11 cellular contexts compared by ENCODE assay signal in genomic region chr4:146340798-146341197, GRCh38.
DNase-seq lines count a peak whose midpoint lies in the region; ATAC-seq, FAIRE-seq and TF ChIP-seq lines count a peak whose summit lies in the region.
"Had no signal": no experiment of that assay in that cellular context is flagged by ENCODE, and none has a peak within 500 bp of the region (broad histone marks: within the 10 kb centered on the region; RNA-seq: fewer than 3 reads in every experiment).

No MANE protein-coding gene starts in this region.

- no peaks in the 10 kb centered on the region for H3K9me3 ChIP-seq in pancreas

- intact Hi-C loops in pancreas (cut with DNase I) = no loop called here

- no peaks in the 10 kb centered on the region for H3K9me3 Mint-ChIP-seq in stimulated activated naive CD8-positive, alpha-beta T cell treated with anti-CD3 and anti-CD28 coated beads, Interleukin-15, amount 100 ng/mL, for 72 hours
- H3K9me3 Mint-ChIP-seq: CD4-positive, CD25-positive, alpha-beta regulatory T cell had no signal

- DNase-seq in NCI-H2171 treated with DMSO at 0.1 percent for 48 hours (lab: John Stamatoyannopoulos, UW) (peak; percentile 24), NCI-H2171 (lab: John Stamatoyannopoulos, UW) (no peak), LHCN-M2 (ENCODE audit: low read depth) (peak; percentile 41), cardiac fibroblast (ENCODE audit: low read depth in 2 of 2) (peak; percentile 46 to 54), pancreas (no peak)
- DNase-seq in stimulated activated naive CD8-positive, alpha-beta T cell treated with anti-CD3 and anti-CD28 coated beads, Interleukin-15, amount 100 ng/mL, for 72 hours = no peak
- DNase-seq: activated gamma-delta T cell treated with Interleukin-2 at 50 U/mL for 16 hours; CD4-positive, CD25-positive, alpha-beta regulatory T cell; posterior cingulate gyrus had no signal

- H3K27ac Mint-ChIP-seq in stimulated activated naive CD8-positive, alpha-beta T cell treated with anti-CD3 and anti-CD28 coated beads, Interleukin-15, amount 100 ng/mL, for 72 hours = no peak overlapping the region
- H3K27ac Mint-ChIP-seq: CD4-positive, CD25-positive, alpha-beta regulatory T cell had no signal

- H3K4me1 Mint-ChIP-seq in stimulated activated naive CD8-positive, alpha-beta T cell treated with anti-CD3 and anti-CD28 coated beads, Interleukin-15, amount 100 ng/mL, for 72 hours = no peaks in the 10 kb centered on the region

- H3K36me3 ChIP-seq in pancreas = no peaks in the 10 kb centered on the region

- ATAC-seq in pancreas = no peak
- no peak for ATAC-seq in GM18511 (IDR thresholded peaks at IDR 0.05; ENCODE audit: unreplicated experiment)
- ATAC-seq in GM19035 (IDR thresholded peaks at IDR 0.05; ENCODE audit: unreplicated experiment) = no peak
- ATAC-seq in stimulated activated naive CD8-positive, alpha-beta T cell treated with anti-CD3 and anti-CD28 coated beads, Interleukin-15, amount 100 ng/mL, for 72 hours = no peak

- no peak overlapping the region for H3K4me3 ChIP-seq in cardiac fibroblast (replicated peaks in 1 of 2; ENCODE audit: low read depth in 2 of 2, low read length in 2 of 2)
- H3K4me3 ChIP-seq in pancreas = no peak overlapping the region

- H3K4me1 ChIP-seq in pancreas = peaks cover 2 to 11% (median 8%) of the 10 kb centered on the region in 3 donors

- H3K27me3 ChIP-seq in pancreas = no peaks in the 10 kb centered on the region

- H3K27me3 Mint-ChIP-seq in stimulated activated naive CD8-positive, alpha-beta T cell treated with anti-CD3 and anti-CD28 coated beads, Interleukin-15, amount 100 ng/mL, for 72 hours = no peaks in the 10 kb centered on the region
- H3K27me3 Mint-ChIP-seq: CD4-positive, CD25-positive, alpha-beta regulatory T cell had no signal

- FAIRE-seq in pancreas (lab: Jason Lieb, UNC) = peak; percentile 84

- peak; percentile 35 for TF ChIP-seq CTCF in cardiac fibroblast (IDR thresholded peaks at IDR 0.05; ENCODE audit: low read depth, low read length)
- no peak for TF ChIP-seq CTCF in pancreas (IDR thresholded peaks at IDR 0.05)

- no peak overlapping the region for H3K27ac ChIP-seq in pancreas

- H3K4me3 Mint-ChIP-seq in stimulated activated naive CD8-positive, alpha-beta T cell treated with anti-CD3 and anti-CD28 coated beads, Interleukin-15, amount 100 ng/mL, for 72 hours = no peak overlapping the region
- H3K4me3 Mint-ChIP-seq: CD4-positive, CD25-positive, alpha-beta regulatory T cell had no signal

Comparison
In these comparisons a context has a peak if more than half of its experiments do, and no peak if none do; other contexts are left out.
1. DNase-seq: peak in NCI-H2171 treated with DMSO at 0.1 percent for 48 hours (single experiment), LHCN-M2 (single experiment) and cardiac fibroblast (2 of 2); none in NCI-H2171 (single experiment), pancreas (0 of 6) and stimulated activated naive CD8-positive, alpha-beta T cell treated with anti-CD3 and anti-CD28 coated beads, Interleukin-15, amount 100 ng/mL, for 72 hours (0 of 2).